8 cellular contexts compared by ENCODE assay signal in the genomic region with DNA sequence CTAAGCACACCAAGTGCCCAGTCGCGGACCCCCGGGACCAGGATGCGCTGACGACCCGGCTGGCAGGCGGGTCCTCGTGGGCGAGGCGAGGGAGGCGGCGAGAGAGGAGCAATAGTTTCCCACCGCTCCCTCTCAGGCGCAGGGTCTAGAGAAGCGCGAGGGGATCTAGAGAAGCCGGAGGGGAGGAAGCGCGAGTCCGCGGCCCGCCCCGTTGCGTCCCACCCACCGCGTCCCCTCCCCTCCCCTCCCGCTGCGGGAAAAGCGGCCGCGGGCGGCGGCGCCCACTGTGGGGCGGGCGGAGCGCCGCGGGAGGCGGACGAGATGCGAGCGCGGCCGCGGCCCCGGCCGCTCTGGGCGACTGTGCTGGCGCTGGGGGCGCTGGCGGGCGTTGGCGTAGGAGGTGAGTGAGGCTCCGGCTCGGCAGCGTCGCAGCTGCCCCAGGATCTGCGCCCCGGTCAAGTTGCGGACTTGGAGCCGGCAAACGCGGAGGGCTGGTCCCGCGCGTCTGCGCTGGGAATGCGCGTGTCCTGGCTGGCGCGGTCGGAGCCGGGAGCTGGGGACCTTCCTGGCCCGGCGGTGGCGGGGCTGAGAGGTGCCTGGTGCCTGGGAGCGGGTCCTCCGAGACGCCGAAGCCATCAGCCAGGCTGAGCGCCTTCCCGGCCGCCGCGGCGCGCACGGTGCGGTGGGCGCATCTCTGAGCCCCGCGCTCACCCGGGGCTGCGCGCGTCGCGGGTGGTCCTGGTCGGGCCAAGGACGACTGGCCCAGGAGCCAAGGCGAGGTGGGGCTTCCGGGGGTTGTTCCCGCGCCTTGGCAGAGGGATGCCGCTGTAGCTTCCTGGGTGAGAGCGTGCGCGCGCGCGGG. TPM values are rescaled to one million over a fixed set of nuclear protein-coding genes. Genes with fewer than 3 reads are reported as not detected.
DNase-seq lines count a peak whose midpoint lies in the region; ATAC-seq, FAIRE-seq and TF ChIP-seq lines count a peak whose summit lies in the region.

Gene ITGB3 (plus strand): TSS at position 287 of the 862 bp plus-strand sequence. CDS start 35 bp downstream, at position 322.

- TF ChIP-seq CTCF in HL-60 (IDR thresholded peaks at IDR 0.05; ENCODE audit: insufficient read depth, low read length): peak; percentile 2

- peak within 1 kb of the TSS; percentile 63 for H3K4me3 ChIP-seq in HL-60 (replicated peaks; ENCODE audit: insufficient read depth, low read length)

- H3K27me3 ChIP-seq in HL-60 (ENCODE audit: insufficient read depth, poor library complexity, severe bottlenecking): peaks cover 31% of the 10 kb centered on the region

- no peak within 1 kb of the TSS for H3K27ac ChIP-seq in HL-60 (replicated peaks)
- no peak within 1 kb of the TSS for H3K27ac ChIP-seq in substantia nigra (ENCODE audit: low read depth, low read length, poor library complexity, severe bottlenecking)

- DNase-seq in CD1c-positive myeloid dendritic cell (ENCODE audit: extremely low spot score): peak; percentile 64
- peak; percentile 47 to 54 for DNase-seq in HL-60 (ENCODE audit: low read depth in 1 of 2, low spot score in 1 of 2)
- peak; percentile 60 for DNase-seq in RCC 7860 (ENCODE audit: low spot score)
- DNase-seq in activated T-helper 9 cell treated with anti-CD3 and anti-CD28 coated beads, Interleukin-2, amount 50 U/mL, for 16 hours (ENCODE audit: low read depth): peak; percentile 44
- peak; percentile 62 to 75 for DNase-seq in frontal cortex (ENCODE audit: low spot score in 2 of 2)
- peak in 31 of 56 donors; percentile 2 to 64 (median 19) for DNase-seq in nucleus accumbens (lab: John Stamatoyannopoulos, UW)
- DNase-seq in substantia nigra (lab: John Stamatoyannopoulos, UW): peak in 27 of 49 donors; percentile 5 to 62 (median 29)

- ATAC-seq in GM19372 (IDR thresholded peaks at IDR 0.05; ENCODE audit: low read depth, unreplicated experiment): peak; percentile 87

- FAIRE-seq in RCC 7860 (lab: Jason Lieb, UNC) (no peak), frontal cortex (lab: Jason Lieb, UNC) (no peak)

RNA-seq across cellular contexts. Expression of gene ITGB3, which starts in this region (rescaled TPM):
- total RNA-seq in frontal cortex: 1.2 TPM
